ENCODE assay signal across 14 cellular contexts in genomic region chr21:14520535-14520934, GRCh38. TPM values are rescaled to one million over a fixed set of nuclear protein-coding genes. Genes with fewer than 3 reads are reported as not detected.
DNase-seq lines count a peak whose midpoint lies in the region; ATAC-seq and TF ChIP-seq lines count a peak whose summit lies in the region.
"Had no signal": no experiment of that assay in that cellular context is flagged by ENCODE, and none has a peak within 500 bp of the region (broad histone marks: within the 10 kb centered on the region; RNA-seq: fewer than 3 reads in every experiment).

No MANE protein-coding gene starts in this region.

- peak overlapping the region; percentile 8 for H3K4me3 Mint-ChIP-seq in activated T-cell treated with anti-CD3 and anti-CD28 coated beads, Interleukin-2, amount 50 U/mL, for 4 hours
- H3K4me3 Mint-ChIP-seq in central memory CD8-positive, alpha-beta T cell = peak overlapping the region; percentile 40

- TF ChIP-seq CTCF in spleen (IDR thresholded peaks at IDR 0.05 in 8 of 11, conservative IDR thresholded peaks at IDR 0.05 in 3 of 11) = no peak

- ATAC-seq in activated T-cell treated with anti-CD3 and anti-CD28 coated beads, Interleukin-2, amount 50 U/mL, for 4 hours = no peak
- no peak for ATAC-seq in central memory CD8-positive, alpha-beta T cell (replicated peaks; ENCODE audit: extremely low read depth, poor library complexity, severe bottlenecking)
- ATAC-seq in GM18870 (IDR thresholded peaks at IDR 0.05; ENCODE audit: unreplicated experiment) = no peak

- H3K27me3 ChIP-seq in spleen (replicated peaks in 1 of 7) = no peaks in the 10 kb centered on the region
- H3K27me3 ChIP-seq: pancreas, vagina had no signal

- DNase-seq in activated T-cell treated with anti-CD3 and anti-CD28 coated beads, Interleukin-2, amount 50 U/mL, for 4 hours = no peak
- DNase-seq in activated T-cell treated with anti-CD3 and anti-CD28 coated beads, Interleukin-2, amount 50 U/mL, for 1 hour = no peak
- peak; percentile 86 for DNase-seq in NOMO-1 treated with DMSO at 0.1 percent for 48 hours (lab: John Stamatoyannopoulos, UW; ENCODE audit: unreplicated experiment)
- DNase-seq in central memory CD8-positive, alpha-beta T cell (ENCODE audit: low spot score in 2 of 2) = no peak
- DNase-seq in spleen = peak; percentile 77
- DNase-seq in SHP77 treated with DMSO at 0.1 percent for 48 hours (lab: John Stamatoyannopoulos, UW) = no peak
- no peak for DNase-seq in NCI-H748 treated with DMSO at 0.1 percent for 48 hours (lab: John Stamatoyannopoulos, UW)
- DNase-seq: amygdala, NCI-H510A, pancreas had no signal

- H3K4me1 ChIP-seq in spleen = peaks cover 0 to 74% (median 42%) of the 10 kb centered on the region in 6 donors
- H3K4me1 ChIP-seq: pancreas, vagina had no signal

- TF ChIP-seq POLR2A in spleen (IDR thresholded peaks at IDR 0.05) = no peak

- WGBS in spleen, 5 donors = 18 to 40% (median 27%) methylated on average over 7 of the region's 7 CpGs

- intact Hi-C loops in spleen (cut with DNase I; ENCODE audit: low total_unique reads) = no loop called here

- H3K9me3 Mint-ChIP-seq in activated T-cell treated with anti-CD3 and anti-CD28 coated beads, Interleukin-2, amount 50 U/mL, for 4 hours = no peaks in the 10 kb centered on the region
- H3K9me3 Mint-ChIP-seq in central memory CD8-positive, alpha-beta T cell = no peaks in the 10 kb centered on the region

- peaks cover 46% of the 10 kb centered on the region for H3K36me3 Mint-ChIP-seq in activated T-cell treated with anti-CD3 and anti-CD28 coated beads, Interleukin-2, amount 50 U/mL, for 4 hours (ENCODE audit: insufficient read depth)
- H3K36me3 Mint-ChIP-seq in central memory CD8-positive, alpha-beta T cell (ENCODE audit: insufficient read depth) = peaks cover 26% of the 10 kb centered on the region

- peaks cover 0 to 36% (median 9%) of the 10 kb centered on the region in 6 donors for H3K36me3 ChIP-seq in spleen
- H3K36me3 ChIP-seq: pancreas, vagina had no signal

- peak overlapping the region; percentile 55 for H3K27ac Mint-ChIP-seq in central memory CD8-positive, alpha-beta T cell (ENCODE audit: low read depth)

- H3K27me3 Mint-ChIP-seq in activated T-cell treated with anti-CD3 and anti-CD28 coated beads, Interleukin-2, amount 50 U/mL, for 4 hours (ENCODE audit: low read depth) = no peaks in the 10 kb centered on the region
- no peaks in the 10 kb centered on the region for H3K27me3 Mint-ChIP-seq in central memory CD8-positive, alpha-beta T cell

- peaks cover 54% of the 10 kb centered on the region for H3K4me1 Mint-ChIP-seq in activated T-cell treated with anti-CD3 and anti-CD28 coated beads, Interleukin-2, amount 50 U/mL, for 4 hours (ENCODE audit: low read depth)
- peaks cover 38% of the 10 kb centered on the region for H3K4me1 Mint-ChIP-seq in central memory CD8-positive, alpha-beta T cell

- H3K9me3 ChIP-seq in spleen = peaks cover 0 to 4% (median 0%) of the 10 kb centered on the region in 8 donors
- H3K9me3 ChIP-seq: pancreas, vagina had no signal

- peak overlapping the region in 7 of 8 donors; percentile 40 to 84 (median 81) for H3K27ac ChIP-seq in spleen
- H3K27ac ChIP-seq: pancreas, vagina, VCaP had no signal

- H3K4me3 ChIP-seq in spleen = peak overlapping the region in 2 of 8 donors; percentile 16 to 57
- H3K4me3 ChIP-seq: pancreas, vagina had no signal

RNA-seq across cellular contexts. Expression of gene SAMSN1, which starts 25.6 kb away (rescaled TPM):
- total RNA-seq in activated T-cell treated with anti-CD3 and anti-CD28 coated beads, Interleukin-2, amount 50 U/mL, for 4 hours = 100 to 1,000 TPM in 1 of 3 donors, 10 to 100 TPM in 2; 54.0 to 107 (median 73.5) TPM
- total RNA-seq in spleen = 10 to 100 TPM; 43.7 to 79.2 (median 51.1) TPM
- 10 to 100 TPM; 24.8 to 31.8 (median 24.8) TPM for polyA plus RNA-seq in spleen
- polyA plus RNA-seq: AG04450 had no signal

Comparison
In these comparisons a context has a peak if more than half of its experiments do, and no peak if none do; other contexts are left out.
1. DNase-seq: peak in NOMO-1 treated with DMSO at 0.1 percent for 48 hours (single experiment) and spleen (single experiment); none in activated T-cell treated with anti-CD3 and anti-CD28 coated beads, Interleukin-2, amount 50 U/mL, for 4 hours (single experiment), activated T-cell treated with anti-CD3 and anti-CD28 coated beads, Interleukin-2, amount 50 U/mL, for 1 hour (single experiment), central memory CD8-positive, alpha-beta T cell (0 of 2), SHP77 treated with DMSO at 0.1 percent for 48 hours (single experiment) and NCI-H748 treated with DMSO at 0.1 percent for 48 hours (single experiment).